Comparison of ENCODE assay signal across 8 cellular contexts in genomic region chr10:30529373-30529998, GRCh38.
DNase-seq lines count a peak whose midpoint lies in the region; TF ChIP-seq lines count a peak whose summit lies in the region.

No MANE protein-coding gene starts in this region.

- intact Hi-C loops in activated CD4-positive, alpha-beta memory T cell treated with anti-CD3 and anti-CD28 coated beads for 36 hours (cut with micrococcal nuclease), result loop anchor here (1.0 to 5.0 kb wide), 5 partner anchors 19 to 173 kb away; no protein-coding TSS in a partner anchor

- H3K4me1 Mint-ChIP-seq in activated CD4-positive, alpha-beta memory T cell treated with anti-CD3 and anti-CD28 coated beads for 36 hours (ENCODE audit: low read depth), result peaks cover 60% of the 10 kb centered on the region

- no peaks in the 10 kb centered on the region for H3K9me3 Mint-ChIP-seq in activated CD4-positive, alpha-beta memory T cell treated with anti-CD3 and anti-CD28 coated beads for 36 hours

- no peaks in the 10 kb centered on the region for H3K27me3 Mint-ChIP-seq in activated CD4-positive, alpha-beta memory T cell treated with anti-CD3 and anti-CD28 coated beads for 36 hours

- TF ChIP-seq CTCF in GM20000 (IDR thresholded peaks at IDR 0.05; ENCODE audit: extremely low read depth, missing control alignments), result no peak

- DNase-seq in C1 segment of cervical spinal cord (lab: John Stamatoyannopoulos, UW) (peak in 10 of 14 donors; percentile 8 to 69 (median 32)), GM20000 (ENCODE audit: low spot score) (peak; percentile 47), HT1080 (ENCODE audit: low read depth) (peak; percentile 32), germinal center (ENCODE audit: low spot score) (peak; percentile 75), NCI-H2196 (lab: John Stamatoyannopoulos, UW; ENCODE audit: unreplicated experiment) (no peak), NCI-H2081 (lab: John Stamatoyannopoulos, UW) (no peak)
- peak; percentile 90 for DNase-seq in activated CD4-positive, alpha-beta memory T cell treated with anti-CD3 and anti-CD28 coated beads for 36 hours
- DNase-seq in stimulated activated CD4-positive, alpha-beta T cell treated with anti-CD3 and anti-CD28 coated beads, Interleukin-1b, Interleukin-23, amount 100 ng/mL, for 48 hours, result peak; percentile 80

- POLR2A ChIA-PET in activated CD4-positive, alpha-beta memory T cell treated with anti-CD3 and anti-CD28 coated beads for 36 hours (lab: Charles Lee), result interaction anchor here (0.5 to 1.8 kb wide), 8 partner anchors 64 to 237 kb away, joined by 3 to 20 read pairs (median 4); partner anchors contain the start of gene MAP3K8

- no peaks in the 10 kb centered on the region for H3K36me3 Mint-ChIP-seq in activated CD4-positive, alpha-beta memory T cell treated with anti-CD3 and anti-CD28 coated beads for 36 hours

- CTCF ChIA-PET in activated CD4-positive, alpha-beta memory T cell treated with anti-CD3 and anti-CD28 coated beads for 36 hours (lab: Charles Lee), result interaction anchor here (1.0 to 2.1 kb wide), 4 partner anchors 62 to 170 kb away, joined by 4 to 8 read pairs (median 5); no protein-coding TSS in a partner anchor

- peak overlapping the region; percentile 76 for H3K4me3 Mint-ChIP-seq in activated CD4-positive, alpha-beta memory T cell treated with anti-CD3 and anti-CD28 coated beads for 36 hours

- H3K27ac Mint-ChIP-seq in activated CD4-positive, alpha-beta memory T cell treated with anti-CD3 and anti-CD28 coated beads for 36 hours, result peak overlapping the region; percentile 93

Comparison
In these comparisons a context has a peak if more than half of its experiments do, and no peak if none do; other contexts are left out.
1. DNase-seq: peak in C1 segment of cervical spinal cord (10 of 14), GM20000 (single experiment), HT1080 (single experiment), activated CD4-positive, alpha-beta memory T cell treated with anti-CD3 and anti-CD28 coated beads for 36 hours (single experiment), germinal center (single experiment) and stimulated activated CD4-positive, alpha-beta T cell treated with anti-CD3 and anti-CD28 coated beads, Interleukin-1b, Interleukin-23, amount 100 ng/mL, for 48 hours (single experiment); none in NCI-H2196 (single experiment) and NCI-H2081 (0 of 2).